Comparison of ENCODE assay signal across 10 cellular contexts in genomic region chr4:168409089-168409801, GRCh38.
DNase-seq lines count a peak whose midpoint lies in the region; ATAC-seq and TF ChIP-seq lines count a peak whose summit lies in the region.
"Had no signal": no experiment of that assay in that cellular context is flagged by ENCODE, and none has a peak within 500 bp of the region (broad histone marks: within the 10 kb centered on the region; RNA-seq: fewer than 3 reads in every experiment).

No MANE protein-coding gene starts in this region.

- H3K9me3 ChIP-seq in mammary epithelial cell (replicated peaks; ENCODE audit: insufficient read depth, low read length) = no peaks in the 10 kb centered on the region
- no peaks in the 10 kb centered on the region for H3K9me3 ChIP-seq in right atrium auricular region
- H3K9me3 ChIP-seq in spleen = no peaks in the 10 kb centered on the region
- H3K9me3 ChIP-seq: Peyer's patch had no signal

- H3K79me2 ChIP-seq in mammary epithelial cell (ENCODE audit: insufficient read depth, low read length) = no peaks in the 10 kb centered on the region

- TF ChIP-seq POLR2A in spleen (IDR thresholded peaks at IDR 0.05) = no peak

- no peak overlapping the region for H3K9ac ChIP-seq in mammary epithelial cell (ENCODE audit: insufficient read depth, low read length)

- H3K36me3 ChIP-seq in mammary epithelial cell (ENCODE audit: insufficient read depth, low read length) (no peaks in the 10 kb centered on the region), right atrium auricular region (no peaks in the 10 kb centered on the region), spleen (peaks cover 0 to 100% (median 31%) of the 10 kb centered on the region in 6 donors)

- TF ChIP-seq CTCF in mammary epithelial cell (conservative IDR thresholded peaks at IDR 0.05 in 1 of 2, IDR thresholded peaks at IDR 0.05 in 1 of 2; ENCODE audit: extremely low read depth in 1 of 2, insufficient read depth in 1 of 2, low read depth in 1 of 2, low read length in 2 of 2) (no peak), right atrium auricular region (IDR thresholded peaks at IDR 0.05) (no peak), spleen (IDR thresholded peaks at IDR 0.05 in 8 of 11, conservative IDR thresholded peaks at IDR 0.05 in 3 of 11) (no peak)

- H3K4me2 ChIP-seq in mammary epithelial cell (ENCODE audit: insufficient read depth, low read depth, low read length) = peak overlapping the region; percentile 54

- ATAC-seq in HG02970 (IDR thresholded peaks at IDR 0.05; ENCODE audit: low FRiP score, unreplicated experiment) (no peak), HG03139 (IDR thresholded peaks at IDR 0.05; ENCODE audit: unreplicated experiment) (no peak)

- in situ Hi-C loops in mammary epithelial cell (cut with MboI; ENCODE audit: low sequenced_read_pairs in 2 of 2) = no loop called here

- H3K4me1 ChIP-seq in mammary epithelial cell (ENCODE audit: insufficient read depth, low read length) (peaks cover 17% of the 10 kb centered on the region), right atrium auricular region (peaks cover 0 to 28% of the 10 kb centered on the region in 2 donors), spleen (peaks cover 0 to 16% (median 2%) of the 10 kb centered on the region in 6 donors)
- H3K4me1 ChIP-seq: Peyer's patch had no signal

- H4K20me1 ChIP-seq in mammary epithelial cell (ENCODE audit: insufficient read depth, low read length) = no peaks in the 10 kb centered on the region

- H3K27ac ChIP-seq in mammary epithelial cell (ENCODE audit: insufficient read depth, low read depth, low read length) = peak overlapping the region; percentile 47
- H3K27ac ChIP-seq in right atrium auricular region = peak overlapping the region; percentile 71 to 85
- H3K27ac ChIP-seq in spleen = peak overlapping the region in 7 of 8 donors; percentile 26 to 63 (median 45)
- H3K27ac ChIP-seq: HL-60 had no signal

- 27% methylated on average over 3 of the region's 3 CpGs for WGBS in mammary epithelial cell (ENCODE audit: low coverage, missing lambda C conversion rate)
- WGBS in spleen, 5 donors = 73 to 85% (median 76%) methylated on average over 3 of the region's 3 CpGs

- peak; percentile 30 for DNase-seq in HT-29 (ENCODE audit: low spot score)
- peak; percentile 35 for DNase-seq in mammary epithelial cell
- DNase-seq in right atrium auricular region (ENCODE audit: low spot score) = no peak
- no peak for DNase-seq in spleen
- no peak for DNase-seq in central memory CD4-positive, alpha-beta T cell
- DNase-seq in hypothalamus (lab: John Stamatoyannopoulos, UW) = no peak
- DNase-seq: Peyer's patch had no signal

- dilution Hi-C loops in mammary epithelial cell (cut with HindIII; ENCODE audit: low sequenced_read_pairs) = no loop called here

- CTCF ChIA-PET in mammary epithelial cell (lab: Charles Lee; ENCODE audit: low non-redundant PET) = no interaction called here

- H2AFZ ChIP-seq in mammary epithelial cell (ENCODE audit: low read depth, low read length) = peak overlapping the region; percentile 11

- intact Hi-C loops in mammary epithelial cell (cut with micrococcal nuclease) (loop anchor here (5.0 kb wide), 1 partner anchor 73 kb away; the partner anchor contains the start of gene DDX60L), spleen (cut with DNase I; ENCODE audit: low total_unique reads) (no loop called here)

- H3K4me3 ChIP-seq in mammary epithelial cell (replicated peaks in 1 of 3; ENCODE audit: insufficient read depth in 1 of 3, low read depth in 2 of 3, low read length in 3 of 3) (no peak overlapping the region), right atrium auricular region (no peak overlapping the region), spleen (no peak overlapping the region)
- H3K4me3 ChIP-seq: Peyer's patch had no signal

- H3K27me3 ChIP-seq in mammary epithelial cell (ENCODE audit: insufficient read depth, low read length) (no peaks in the 10 kb centered on the region), right atrium auricular region (no peaks in the 10 kb centered on the region), spleen (replicated peaks in 1 of 7) (no peaks in the 10 kb centered on the region)
- H3K27me3 ChIP-seq: Peyer's patch had no signal

- no TSS peak for BruUV-seq in mammary epithelial cell (replicated peaks; lab: Mats Ljungman, UMichigan)

Comparison
In these comparisons a context has a peak if more than half of its experiments do, and no peak if none do; other contexts are left out.
1. DNase-seq: peak in HT-29 (single experiment) and mammary epithelial cell (single experiment); none in right atrium auricular region (single experiment), spleen (single experiment), central memory CD4-positive, alpha-beta T cell (single experiment) and hypothalamus (0 of 51).
2. Peak in every context shown above with its lines, with median percentiles within 50 percentile points of each other: H3K27ac ChIP-seq.